ENCODE assay signal across 8 cellular contexts in the genomic region with DNA sequence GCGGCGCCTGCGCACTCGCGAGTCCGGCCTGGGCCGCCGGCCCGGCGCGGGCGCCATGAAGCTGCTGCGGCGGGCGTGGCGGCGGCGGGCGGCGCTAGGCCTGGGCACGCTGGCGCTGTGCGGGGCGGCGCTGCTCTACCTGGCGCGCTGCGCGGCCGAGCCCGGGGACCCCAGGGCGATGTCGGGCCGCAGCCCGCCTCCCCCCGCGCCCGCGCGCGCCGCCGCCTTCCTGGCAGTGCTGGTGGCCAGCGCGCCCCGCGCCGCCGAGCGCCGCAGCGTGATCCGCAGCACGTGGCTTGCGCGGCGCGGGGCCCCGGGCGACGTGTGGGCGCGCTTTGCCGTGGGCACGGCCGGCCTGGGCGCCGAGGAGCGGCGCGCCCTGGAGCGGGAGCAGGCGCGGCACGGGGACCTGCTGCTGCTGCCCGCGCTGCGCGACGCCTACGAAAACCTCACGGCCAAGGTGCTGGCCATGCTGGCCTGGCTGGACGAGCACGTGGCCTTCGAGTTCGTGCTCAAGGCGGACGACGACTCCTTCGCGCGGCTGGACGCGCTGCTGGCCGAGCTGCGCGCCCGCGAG. TPM values are rescaled to one million over a fixed set of nuclear protein-coding genes. Genes with fewer than 3 reads are reported as not detected.
DNase-seq lines count a peak whose midpoint lies in the region; ATAC-seq, FAIRE-seq and TF ChIP-seq lines count a peak whose summit lies in the region.

A gene (plus strand): TSS at position 14 of the 577 bp plus-strand sequence. CDS start 42 bp downstream, at position 56.

- H3K9ac ChIP-seq in KMS-11 (peak within 1 kb of the TSS; percentile 92), colonic mucosa (ENCODE audit: low read depth in 2 of 2, low read length in 2 of 2) (peak within 1 kb of the TSS; percentile 99 to 100), mucosa of rectum (ENCODE audit: low read depth in 1 of 2, low read length in 2 of 2) (peak within 1 kb of the TSS; percentile 98 to 99)

- no peak for FAIRE-seq in urothelium cell line (lab: Jason Lieb, UNC)

- H3K4me3 ChIP-seq in GM12875 (ENCODE audit: low read depth, low read length) (peak within 1 kb of the TSS; percentile 92), KMS-11 (IDR thresholded peaks at IDR 0.05; ENCODE audit: insufficient read depth, low read depth, low read length) (peak within 1 kb of the TSS; percentile 94), colonic mucosa (peak within 1 kb of the TSS; percentile 93), mucosa of rectum (ENCODE audit: low read length in 2 of 2) (peak within 1 kb of the TSS; percentile 98 to 99)

- peak within 1 kb of the TSS; percentile 83 for H3K4me2 ChIP-seq in KMS-11

- H3K9me3 ChIP-seq in colonic mucosa (no peaks in the 10 kb centered on the region), mucosa of rectum (ENCODE audit: control insufficient read depth in 2 of 2, low read length in 2 of 2) (no peaks in the 10 kb centered on the region)

- ATAC-seq in esophagus mucosa (no peak), GM21786 (IDR thresholded peaks at IDR 0.05; ENCODE audit: unreplicated experiment) (no peak)

- peak within 1 kb of the TSS; percentile 72 for H3K27ac ChIP-seq in KMS-11
- peak within 1 kb of the TSS; percentile 90 for H3K27ac ChIP-seq in colonic mucosa
- peak within 1 kb of the TSS; percentile 91 to 93 for H3K27ac ChIP-seq in mucosa of rectum (ENCODE audit: low read depth in 2 of 2, low read length in 2 of 2)

- no peak for TF ChIP-seq CTCF in GM12875 (IDR thresholded peaks at IDR 0.05; ENCODE audit: borderline replicate concordance, insufficient read depth, low read depth, low read length)
- no peak for TF ChIP-seq CTCF in KMS-11 (conservative IDR thresholded peaks at IDR 0.05; ENCODE audit: low read depth, low read length)
- no peak for TF ChIP-seq CTCF in colonic mucosa (IDR thresholded peaks at IDR 0.05)

- H2AFZ ChIP-seq in KMS-11 (ENCODE audit: low read depth): peak within 1 kb of the TSS; percentile 62

- intact Hi-C loops in colonic mucosa (cut with DNase I): no loop called here

- H3K27me3 ChIP-seq in KMS-11 (ENCODE audit: insufficient read depth, low read depth) (no peaks in the 10 kb centered on the region), colonic mucosa (peaks cover 2% of the 10 kb centered on the region), mucosa of rectum (ENCODE audit: control insufficient read depth in 2 of 2, insufficient read depth in 2 of 2, low read length in 2 of 2) (peaks cover 2 to 8% of the 10 kb centered on the region in 2 donors)

- H3K36me3 ChIP-seq in KMS-11 (ENCODE audit: insufficient read depth) (no peaks in the 10 kb centered on the region), colonic mucosa (peaks cover 10% of the 10 kb centered on the region), mucosa of rectum (ENCODE audit: control insufficient read depth in 2 of 2, insufficient read depth in 2 of 2, low read length in 2 of 2) (peaks cover 15 to 19% of the 10 kb centered on the region in 2 donors)

- H3K4me1 ChIP-seq in KMS-11 (ENCODE audit: low read depth, poor library complexity, severe bottlenecking) (peaks cover 16% of the 10 kb centered on the region), colonic mucosa (peaks cover 16% of the 10 kb centered on the region), mucosa of rectum (ENCODE audit: control insufficient read depth in 2 of 2, insufficient read depth in 2 of 2, low read length in 2 of 2) (peaks cover 22 to 27% of the 10 kb centered on the region in 2 donors)

- H3K79me2 ChIP-seq in KMS-11 (ENCODE audit: insufficient read depth, low read depth): peaks cover 41% of the 10 kb centered on the region

- H4K20me1 ChIP-seq in KMS-11 (ENCODE audit: insufficient read depth): no peaks in the 10 kb centered on the region

- no peak for DNase-seq in colonic mucosa
- DNase-seq in D341Med (ENCODE audit: low spot score): no peak
- DNase-seq in urothelium cell line (ENCODE audit: low spot score): no peak

RNA-seq across cellular contexts. Expression of the gene that starts here (rescaled TPM):
- total RNA-seq in colonic mucosa (10 to 100 TPM in 1 of 2 donors, 1 to 10 TPM in 1; 8.0 to 12.0 TPM), esophagus mucosa (8.4 TPM)
